In the genomic region with DNA sequence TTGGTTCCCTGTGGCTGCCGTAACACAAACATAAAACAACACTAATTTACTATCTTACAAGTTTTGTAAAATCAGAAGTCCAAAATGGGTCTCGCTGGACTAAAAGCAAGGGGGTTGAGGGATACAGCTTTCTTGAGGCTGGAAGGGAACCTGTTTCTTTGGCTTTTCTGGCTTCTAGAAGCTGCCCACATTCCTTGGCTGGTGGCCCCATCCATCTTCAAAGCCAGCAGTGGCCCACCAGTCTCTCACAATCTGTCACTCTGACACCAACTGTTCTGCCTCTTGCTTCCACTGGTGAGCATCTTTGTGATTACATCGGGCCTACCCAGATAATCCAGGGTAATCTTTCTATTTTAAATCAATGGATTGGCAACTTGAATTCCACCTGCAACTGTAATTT, we compare ENCODE assay signal across 18 cellular contexts. TPM values are rescaled to one million over a fixed set of nuclear protein-coding genes. Genes with fewer than 3 reads are reported as not detected.
DNase-seq lines count a peak whose midpoint lies in the region; ATAC-seq and TF ChIP-seq lines count a peak whose summit lies in the region.
"Had no signal": no experiment of that assay in that cellular context is flagged by ENCODE, and none has a peak within 500 bp of the region (broad histone marks: within the 10 kb centered on the region; RNA-seq: fewer than 3 reads in every experiment).

No MANE protein-coding gene starts in this region.

- H3K4me2 ChIP-seq in mammary epithelial cell (ENCODE audit: insufficient read depth, low read depth, low read length) (no peak overlapping the region), neuronal stem cell (ENCODE audit: insufficient read depth, low read length, poor library complexity, severe bottlenecking) (no peak overlapping the region)

- dilution Hi-C loops in mammary epithelial cell (cut with HindIII; ENCODE audit: low sequenced_read_pairs): no loop called here

- peaks cover 10% of the 10 kb centered on the region for H3K4me1 ChIP-seq in mammary epithelial cell (ENCODE audit: insufficient read depth, low read length)
- peaks cover 40% of the 10 kb centered on the region for H3K4me1 ChIP-seq in suprapubic skin
- H3K4me1 ChIP-seq in neuronal stem cell (ENCODE audit: control insufficient read depth in 2 of 2, insufficient read depth in 1 of 2, low read depth in 1 of 2, low read length in 2 of 2): no peaks in the 10 kb centered on the region

- no peak for TF ChIP-seq EP300 in suprapubic skin (IDR thresholded peaks at IDR 0.05)

- H3K4ac ChIP-seq in neuronal stem cell (ENCODE audit: low read length): no peak overlapping the region

- H3K18ac ChIP-seq in neuronal stem cell (ENCODE audit: low read length): no peak overlapping the region

- H3K4me3 Mint-ChIP-seq in MCF 10A (ENCODE audit: unreplicated experiment) (peak overlapping the region; percentile 89), T-helper 17 cell (peak overlapping the region; percentile 90), immature natural killer cell (peak overlapping the region; percentile 73 to 85 (median 76))

- TF ChIP-seq CTCF in MCF 10A (IDR thresholded peaks at IDR 0.05; ENCODE audit: unreplicated experiment) (no peak), mammary epithelial cell (conservative IDR thresholded peaks at IDR 0.05 in 1 of 2, IDR thresholded peaks at IDR 0.05 in 1 of 2; ENCODE audit: extremely low read depth in 1 of 2, insufficient read depth in 1 of 2, low read depth in 1 of 2, low read length in 2 of 2) (no peak), suprapubic skin (IDR thresholded peaks at IDR 0.05) (no peak)

- H3K9me3 Mint-ChIP-seq in MCF 10A (ENCODE audit: unreplicated experiment) (no peaks in the 10 kb centered on the region), immature natural killer cell (peaks cover 0 to 11% (median 2%) of the 10 kb centered on the region in 6 donors)

- H3K9ac ChIP-seq in mammary epithelial cell (ENCODE audit: insufficient read depth, low read length): no peak overlapping the region
- no peak overlapping the region for H3K9ac ChIP-seq in neuronal stem cell (ENCODE audit: low read depth, low read length, poor library complexity)

- no peak overlapping the region for H4K91ac ChIP-seq in neuronal stem cell (ENCODE audit: low read depth, low read length, poor library complexity)

- CTCF ChIA-PET in MCF 10A (lab: Yijun Ruan, JAX) (interaction anchor here (0.6 to 1.4 kb wide), 4 partner anchors 59 to 610 kb away, joined by 3 to 7 read pairs (median 4); no protein-coding TSS in a partner anchor), mammary epithelial cell (lab: Charles Lee; ENCODE audit: low non-redundant PET) (no interaction called here)

- H3K23ac ChIP-seq in neuronal stem cell (ENCODE audit: low read depth, low read length, poor library complexity): no peak overlapping the region

- no peak overlapping the region for H2BK120ac ChIP-seq in neuronal stem cell (ENCODE audit: low read depth, low read length)

- no peak for DNase-seq in MCF 10A (ENCODE audit: unreplicated experiment)
- DNase-seq in mammary epithelial cell: no peak
- no peak for DNase-seq in T-helper 17 cell
- no peak for DNase-seq in immature natural killer cell
- DNase-seq in suprapubic skin (ENCODE audit: low spot score in 2 of 2): no peak
- no peak for DNase-seq in DMS79 treated with DMSO at 0.1 percent for 48 hours (lab: John Stamatoyannopoulos, UW)
- DNase-seq in neuronal stem cell (ENCODE audit: low spot score): no peak
- no peak for DNase-seq in epidermal melanocyte (ENCODE audit: insufficient read length, low spot score)
- DNase-seq: activated CD4-positive, CD25-positive, alpha-beta regulatory T cell treated with anti-CD3 and anti-CD28 coated beads, Interleukin-2, amount 50 U/mL, for 72 hours; AML-193; DMS79; NCI-H1092 treated with DMSO at 0.1 percent for 48 hours had no signal

- no peaks in the 10 kb centered on the region for H3K79me1 ChIP-seq in neuronal stem cell (ENCODE audit: low read depth, low read length)

- no peak for TF ChIP-seq POLR2A in suprapubic skin (IDR thresholded peaks at IDR 0.05)

- no peaks in the 10 kb centered on the region for H3K9me3 ChIP-seq in mammary epithelial cell (replicated peaks; ENCODE audit: insufficient read depth, low read length)
- no peaks in the 10 kb centered on the region for H3K9me3 ChIP-seq in T-helper 17 cell (ENCODE audit: control insufficient read depth, low read length, poor library complexity, severe bottlenecking)
- no peaks in the 10 kb centered on the region for H3K9me3 ChIP-seq in suprapubic skin
- peaks cover 5 to 12% of the 10 kb centered on the region in 2 donors for H3K9me3 ChIP-seq in neuronal stem cell (replicated peaks in 1 of 2; ENCODE audit: control insufficient read depth in 2 of 2, insufficient read depth in 1 of 2, low read depth in 1 of 2, low read length in 2 of 2)
- H3K9me3 ChIP-seq: body of pancreas, mucosa of descending colon had no signal

- intact Hi-C loops in MCF 10A (cut with micrococcal nuclease): no loop called here
- intact Hi-C loops in mammary epithelial cell (cut with micrococcal nuclease): no loop called here

- H3K14ac ChIP-seq in neuronal stem cell (ENCODE audit: low read length): no peak overlapping the region

- H4K20me1 ChIP-seq in mammary epithelial cell (ENCODE audit: insufficient read depth, low read length): no peaks in the 10 kb centered on the region

- H3K27ac Mint-ChIP-seq in MCF 10A (ENCODE audit: low read depth, unreplicated experiment): no peak overlapping the region
- H3K27ac Mint-ChIP-seq in T-helper 17 cell: peak overlapping the region; percentile 74
- H3K27ac Mint-ChIP-seq in immature natural killer cell: no peak overlapping the region

- BruUV-seq in MCF 10A (replicated peaks; lab: Mats Ljungman, UMichigan) (no TSS peak), mammary epithelial cell (replicated peaks; lab: Mats Ljungman, UMichigan) (no TSS peak)

- no peak overlapping the region for H2BK12ac ChIP-seq in neuronal stem cell (ENCODE audit: low read length)

- H3K79me2 ChIP-seq in mammary epithelial cell (ENCODE audit: insufficient read depth, low read length): no peaks in the 10 kb centered on the region

- H4K8ac ChIP-seq in neuronal stem cell (ENCODE audit: low read depth, low read length): no peak overlapping the region

- H3K27me3 ChIP-seq in mammary epithelial cell (ENCODE audit: insufficient read depth, low read length) (no peaks in the 10 kb centered on the region), suprapubic skin (peaks cover 10% of the 10 kb centered on the region), neuronal stem cell (ENCODE audit: control insufficient read depth in 3 of 3, insufficient read depth in 3 of 3, low read depth in 1 of 3, low read length in 3 of 3) (peaks cover 6 to 61% (median 26%) of the 10 kb centered on the region in 3 experiments)

- POLR2A ChIA-PET in MCF 10A (lab: Yijun Ruan, JAX): interaction anchor here (0.7 to 4.1 kb wide), 5 partner anchors 21 to 503 kb away, joined by 3 to 32 read pairs (median 4); no protein-coding TSS in a partner anchor

- in situ Hi-C loops in mammary epithelial cell (cut with MboI; ENCODE audit: low sequenced_read_pairs in 2 of 2): no loop called here

- H3K36me3 ChIP-seq in mammary epithelial cell (ENCODE audit: insufficient read depth, low read length) (no peaks in the 10 kb centered on the region), suprapubic skin (no peaks in the 10 kb centered on the region), neuronal stem cell (replicated peaks in 1 of 2; ENCODE audit: control insufficient read depth in 2 of 2, insufficient read depth in 2 of 2, low read length in 2 of 2) (no peaks in the 10 kb centered on the region)

- no peak overlapping the region for H3K27ac ChIP-seq in mammary epithelial cell (ENCODE audit: insufficient read depth, low read depth, low read length)
- H3K27ac ChIP-seq in suprapubic skin: no peak overlapping the region
- no peak overlapping the region for H3K27ac ChIP-seq in neuronal stem cell (replicated peaks; ENCODE audit: low read length)
- H3K27ac ChIP-seq: body of pancreas had no signal

- H3K4me1 Mint-ChIP-seq in MCF 10A (ENCODE audit: insufficient read depth, unreplicated experiment) (peaks cover 17% of the 10 kb centered on the region), T-helper 17 cell (peaks cover 6% of the 10 kb centered on the region), immature natural killer cell (peaks cover 14 to 16% of the 10 kb centered on the region in 2 donors)

- H3K4me3 ChIP-seq in mammary epithelial cell (replicated peaks in 1 of 3; ENCODE audit: insufficient read depth in 1 of 3, low read depth in 2 of 3, low read length in 3 of 3) (no peak overlapping the region), suprapubic skin (peak overlapping the region; percentile 59), neuronal stem cell (ENCODE audit: low read length in 2 of 2) (no peak overlapping the region)
- H3K4me3 ChIP-seq: mucosa of descending colon had no signal

- no peak overlapping the region for H2AK5ac ChIP-seq in neuronal stem cell (ENCODE audit: low read depth, low read length)

- ATAC-seq in T-helper 17 cell: no peak
- ATAC-seq: body of pancreas had no signal

- no peak overlapping the region for H2BK5ac ChIP-seq in neuronal stem cell (ENCODE audit: low read length)

- H2AFZ ChIP-seq in mammary epithelial cell (ENCODE audit: low read depth, low read length): no peak overlapping the region
- no peak overlapping the region for H2AFZ ChIP-seq in neuronal stem cell (ENCODE audit: low read length)

- H3K27me3 Mint-ChIP-seq in MCF 10A (ENCODE audit: insufficient read depth, unreplicated experiment): no peaks in the 10 kb centered on the region
- peaks cover 32% of the 10 kb centered on the region for H3K27me3 Mint-ChIP-seq in T-helper 17 cell
- H3K27me3 Mint-ChIP-seq in immature natural killer cell (ENCODE audit: low read depth in 3 of 3): peaks cover 9 to 32% (median 23%) of the 10 kb centered on the region in 3 donors

- 83% methylated on average over 3 of the region's 3 CpGs for WGBS in mammary epithelial cell (ENCODE audit: low coverage, missing lambda C conversion rate)
- 95% methylated on average over 3 of the region's 3 CpGs for WGBS in suprapubic skin
- no CpG with 5 or more reads among the region's 3 CpGs for WGBS in neuronal stem cell (ENCODE audit: extremely low coverage in 2 of 2, insufficient read length in 2 of 2, insufficient replicate concordance in 1 of 2), 2 donors

- no peak overlapping the region for H2BK15ac ChIP-seq in neuronal stem cell (ENCODE audit: low read length)

- H3K36me3 Mint-ChIP-seq in MCF 10A (ENCODE audit: insufficient read depth, unreplicated experiment) (peaks cover 26% of the 10 kb centered on the region), T-helper 17 cell (ENCODE audit: low read depth) (peaks cover 9% of the 10 kb centered on the region), immature natural killer cell (peaks cover 0 to 6% (median 4%) of the 10 kb centered on the region in 3 donors)

RNA-seq across cellular contexts. Expression of a gene that starts 1.1 kb away (rescaled TPM):
- total RNA-seq in MCF 10A (2022): 252 and 294 TPM in 2 replicates
- total RNA-seq in mammary epithelial cell: 1 to 10 TPM; 4.3 to 5.9 TPM
- polyA plus RNA-seq in mammary epithelial cell: 1.5 TPM
- polyA minus RNA-seq in mammary epithelial cell: not detected
- 1 to 10 TPM; 3.4 to 8.9 TPM for total RNA-seq in T-helper 17 cell
- 1 to 10 TPM in 1 of 3 donors, under 1 TPM in 2; 0.42 to 4.3 (median 0.59) TPM for polyA plus RNA-seq in immature natural killer cell
- total RNA-seq in suprapubic skin: 10 to 100 TPM; 14.2 to 25.1 (median 19.0) TPM
- 3.5 TPM for polyA plus RNA-seq in neuronal stem cell (2013, experiment 1 of 2)
- polyA plus RNA-seq in neuronal stem cell (2013, experiment 2 of 2): 3.5 TPM

RNA-seq across cellular contexts. Expression of a gene that starts 39.6 kb away (rescaled TPM):
- total RNA-seq in MCF 10A (2022): not detected in 2 replicates
- under 1 TPM in 1 of 2 donors, not detected in 1; 0.31 TPM for total RNA-seq in mammary epithelial cell
- polyA plus RNA-seq in mammary epithelial cell: 0.10 TPM
- polyA minus RNA-seq in mammary epithelial cell: not detected
- total RNA-seq in T-helper 17 cell: not detected
- polyA plus RNA-seq in immature natural killer cell: not detected
- total RNA-seq in suprapubic skin: 1 to 10 TPM in 1 of 4 donors, not detected in 3; 1.1 TPM
- polyA plus RNA-seq in neuronal stem cell (2013, experiment 1 of 2): 0.35 TPM
- 0.19 TPM for polyA plus RNA-seq in neuronal stem cell (2013, experiment 2 of 2)
- total RNA-seq: dermis microvascular lymphatic vessel endothelial cell; T-helper 1 cell treated with Interleukin-12 subunit alpha and Interleukin-12 subunit beta and Interleukin-4 antibody, amounts not matched to agents 30 ng/mL and 1 ng/mL, for 36 hours; temporal lobe had no signal
- polyA plus RNA-seq: hepatocyte had no signal
